16 cellular contexts compared by ENCODE assay signal in genomic region chr14:61375218-61375617, GRCh38. TPM values are rescaled to one million over a fixed set of nuclear protein-coding genes. Genes with fewer than 3 reads are reported as not detected.
DNase-seq lines count a peak whose midpoint lies in the region; ATAC-seq and TF ChIP-seq lines count a peak whose summit lies in the region.
"Had no signal": no experiment of that assay in that cellular context is flagged by ENCODE, and none has a peak within 500 bp of the region (broad histone marks: within the 10 kb centered on the region; RNA-seq: fewer than 3 reads in every experiment).

No MANE protein-coding gene starts in this region.

- peak overlapping the region; percentile 68 for H3K18ac ChIP-seq in trophoblast cell (ENCODE audit: low read length)

- no peak overlapping the region for H4K12ac ChIP-seq in trophoblast cell (ENCODE audit: low read depth, low read length)

- H2AFZ ChIP-seq in trophoblast cell (ENCODE audit: insufficient read depth, low read length, poor library complexity): no peak overlapping the region

- no peak for TF ChIP-seq CTCF in upper lobe of right lung (IDR thresholded peaks at IDR 0.05)

- H4K8ac ChIP-seq in trophoblast cell (ENCODE audit: low read depth, low read length): no peak overlapping the region

- no peaks in the 10 kb centered on the region for H3K27me3 Mint-ChIP-seq in activated naive CD4-positive, alpha-beta T cell treated with anti-CD3 and anti-CD28 coated beads for 36 hours (ENCODE audit: low read depth)
- H3K27me3 Mint-ChIP-seq in T-cell: no peaks in the 10 kb centered on the region
- H3K27me3 Mint-ChIP-seq in activated naive CD8-positive, alpha-beta T cell treated with anti-CD3 and anti-CD28 coated beads, Interleukin-2, amount 50 U/mL, for 24 hours: no peaks in the 10 kb centered on the region
- H3K27me3 Mint-ChIP-seq: CD4-positive, alpha-beta T cell had no signal

- H3K4me3 Mint-ChIP-seq in activated naive CD4-positive, alpha-beta T cell treated with anti-CD3 and anti-CD28 coated beads for 36 hours: no peak overlapping the region
- H3K4me3 Mint-ChIP-seq in T-cell: peak overlapping the region in 1 of 3 donors; percentile 35
- no peak overlapping the region for H3K4me3 Mint-ChIP-seq in activated naive CD8-positive, alpha-beta T cell treated with anti-CD3 and anti-CD28 coated beads, Interleukin-2, amount 50 U/mL, for 24 hours
- H3K4me3 Mint-ChIP-seq: CD4-positive, alpha-beta T cell had no signal

- no peak overlapping the region for H2BK12ac ChIP-seq in trophoblast cell (ENCODE audit: low read length)

- H2BK120ac ChIP-seq in trophoblast cell (ENCODE audit: insufficient read depth, low read length, poor library complexity): no peak overlapping the region

- no peak overlapping the region for H3K23ac ChIP-seq in trophoblast cell (ENCODE audit: low read length)

- peaks cover 4% of the 10 kb centered on the region for H3K79me2 ChIP-seq in trophoblast cell (ENCODE audit: control insufficient read depth, insufficient read depth, low read length, poor library complexity)

- H3K4me1 ChIP-seq in trophoblast cell (ENCODE audit: control insufficient read depth in 1 of 2, insufficient read depth in 2 of 2, low read length in 2 of 2) (peaks cover 3 to 11% of the 10 kb centered on the region in 2 experiments), upper lobe of right lung (peaks cover 5% of the 10 kb centered on the region)

- no peak for ATAC-seq in T-cell (replicated peaks in 1 of 4)
- no peak for ATAC-seq in activated naive CD8-positive, alpha-beta T cell treated with anti-CD3 and anti-CD28 coated beads, Interleukin-2, amount 50 U/mL, for 24 hours
- no peak for ATAC-seq in HG02571 (IDR thresholded peaks at IDR 0.05; ENCODE audit: unreplicated experiment)
- ATAC-seq in upper lobe of right lung: no peak

- H3K4ac ChIP-seq in trophoblast cell (ENCODE audit: low read depth, low read length): peak overlapping the region; percentile 47

- no peak overlapping the region for H2BK5ac ChIP-seq in trophoblast cell (ENCODE audit: low read depth, low read length, poor library complexity)

- H3K4me3 ChIP-seq in trophoblast cell (ENCODE audit: low read depth, low read length) (no peak overlapping the region), upper lobe of right lung (no peak overlapping the region)

- H3K79me1 ChIP-seq in trophoblast cell (ENCODE audit: low read length): peaks cover 5% of the 10 kb centered on the region

- DNase-seq in activated naive CD4-positive, alpha-beta T cell treated with anti-CD3 and anti-CD28 coated beads for 36 hours: no peak
- DNase-seq in activated naive CD4-positive, alpha-beta T cell treated with anti-CD3 and anti-CD28 coated beads, Interleukin-2, amount 50 U/mL, for 16 hours: no peak
- no peak for DNase-seq in T-cell
- DNase-seq in activated naive CD8-positive, alpha-beta T cell treated with anti-CD3 and anti-CD28 coated beads, Interleukin-2, amount 50 U/mL, for 24 hours: no peak
- DNase-seq in trophoblast cell: no peak
- DNase-seq in upper lobe of right lung: no peak
- DNase-seq in NCI-H1105 treated with DMSO at 0.1 percent for 48 hours (lab: John Stamatoyannopoulos, UW): no peak
- DNase-seq: AML-193; CD4-positive, alpha-beta T cell; GF-D8; GOT3; KG1; NCI-H1048; NCI-H1694 treated with DMSO at 0.1 percent for 48 hours had no signal

- peaks cover 69% of the 10 kb centered on the region for H3K4me1 Mint-ChIP-seq in activated naive CD4-positive, alpha-beta T cell treated with anti-CD3 and anti-CD28 coated beads for 36 hours (ENCODE audit: low read depth)
- H3K4me1 Mint-ChIP-seq in T-cell: peaks cover 10 to 45% (median 40%) of the 10 kb centered on the region in 3 donors
- H3K4me1 Mint-ChIP-seq in activated naive CD8-positive, alpha-beta T cell treated with anti-CD3 and anti-CD28 coated beads, Interleukin-2, amount 50 U/mL, for 24 hours: peaks cover 82% of the 10 kb centered on the region

- intact Hi-C loops in activated naive CD4-positive, alpha-beta T cell treated with anti-CD3 and anti-CD28 coated beads for 36 hours (cut with micrococcal nuclease): no loop called here
- intact Hi-C loops in upper lobe of right lung (cut with DNase I): no loop called here

- CTCF ChIA-PET in activated naive CD4-positive, alpha-beta T cell treated with anti-CD3 and anti-CD28 coated beads for 36 hours (lab: Charles Lee): no interaction called here
- CTCF ChIA-PET in T-cell (lab: Charles Lee): interaction anchor here in 1 of 2 donors (1.5 kb wide), 1 partner anchor 76 kb away, joined by 3 read pairs; no protein-coding TSS in a partner anchor

- H3K27ac ChIP-seq in trophoblast cell (ENCODE audit: low read depth, low read length): peak overlapping the region; percentile 63
- no peak overlapping the region for H3K27ac ChIP-seq in upper lobe of right lung
- H3K27ac ChIP-seq: RWPE1 had no signal

- H3K9me3 Mint-ChIP-seq in activated naive CD4-positive, alpha-beta T cell treated with anti-CD3 and anti-CD28 coated beads for 36 hours: peaks cover 35% of the 10 kb centered on the region
- peaks cover 11 to 21% (median 20%) of the 10 kb centered on the region in 3 donors for H3K9me3 Mint-ChIP-seq in T-cell
- peaks cover 5% of the 10 kb centered on the region for H3K9me3 Mint-ChIP-seq in activated naive CD8-positive, alpha-beta T cell treated with anti-CD3 and anti-CD28 coated beads, Interleukin-2, amount 50 U/mL, for 24 hours

- H2AK5ac ChIP-seq in trophoblast cell (ENCODE audit: low read length): peak overlapping the region; percentile 53

- WGBS in trophoblast cell (ENCODE audit: extremely low coverage, insufficient coverage, insufficient read length): no CpG with 5 or more reads among the region's 3 CpGs

- peaks cover 10 to 18% of the 10 kb centered on the region in 2 experiments for H3K36me3 ChIP-seq in trophoblast cell (ENCODE audit: control insufficient read depth in 1 of 2, insufficient read depth in 2 of 2, low read length in 2 of 2)
- H3K36me3 ChIP-seq in upper lobe of right lung: no peaks in the 10 kb centered on the region

- POLR2A ChIA-PET in T-cell (lab: Charles Lee): interaction anchor here in 1 of 2 donors (0.5 kb wide), 1 partner anchor 1224 kb away, joined by 3 read pairs; no protein-coding TSS in a partner anchor

- H3K4me2 ChIP-seq in trophoblast cell (ENCODE audit: low read length): no peak overlapping the region

- peaks cover 8% of the 10 kb centered on the region for H3K9me3 ChIP-seq in trophoblast cell (ENCODE audit: insufficient read depth, low read depth, low read length)
- H3K9me3 ChIP-seq in upper lobe of right lung: peaks cover 5% of the 10 kb centered on the region

- no peak overlapping the region for H3K14ac ChIP-seq in trophoblast cell (ENCODE audit: low read length)

- H3K27ac Mint-ChIP-seq in activated naive CD4-positive, alpha-beta T cell treated with anti-CD3 and anti-CD28 coated beads for 36 hours: peak overlapping the region; percentile 60
- H3K27ac Mint-ChIP-seq in T-cell: peak overlapping the region; percentile 67 to 81
- H3K27ac Mint-ChIP-seq in activated naive CD8-positive, alpha-beta T cell treated with anti-CD3 and anti-CD28 coated beads, Interleukin-2, amount 50 U/mL, for 24 hours: peak overlapping the region; percentile 60
- H3K27ac Mint-ChIP-seq: CD4-positive, alpha-beta T cell had no signal

- H3K9ac ChIP-seq in trophoblast cell (ENCODE audit: low read length): no peak overlapping the region

- H4K91ac ChIP-seq in trophoblast cell (ENCODE audit: low read depth, low read length): no peak overlapping the region

- H3K27me3 ChIP-seq in trophoblast cell (ENCODE audit: insufficient read depth, low read length): no peaks in the 10 kb centered on the region
- no peaks in the 10 kb centered on the region for H3K27me3 ChIP-seq in upper lobe of right lung

- H3K36me3 Mint-ChIP-seq in activated naive CD4-positive, alpha-beta T cell treated with anti-CD3 and anti-CD28 coated beads for 36 hours (ENCODE audit: low read depth): peaks cover 64% of the 10 kb centered on the region
- peaks cover 58% of the 10 kb centered on the region for H3K36me3 Mint-ChIP-seq in T-cell
- peaks cover 71% of the 10 kb centered on the region for H3K36me3 Mint-ChIP-seq in activated naive CD8-positive, alpha-beta T cell treated with anti-CD3 and anti-CD28 coated beads, Interleukin-2, amount 50 U/mL, for 24 hours (ENCODE audit: low read depth)

RNA-seq across cellular contexts. Expression of gene PRKCH, which starts 53.8 kb away (rescaled TPM):
- 100 to 1,000 TPM; 149 to 158 TPM for total RNA-seq in activated naive CD4-positive, alpha-beta T cell treated with anti-CD3 and anti-CD28 coated beads for 36 hours
- total RNA-seq in T-cell (100 to 1,000 TPM; 267 to 436 (median 326) TPM), upper lobe of right lung (74.4 TPM)
- 145 and 158 TPM in 2 replicates for polyA plus RNA-seq in trophoblast cell (2013)
